Comparison of ENCODE assay signal across 8 cellular contexts in the genomic region with DNA sequence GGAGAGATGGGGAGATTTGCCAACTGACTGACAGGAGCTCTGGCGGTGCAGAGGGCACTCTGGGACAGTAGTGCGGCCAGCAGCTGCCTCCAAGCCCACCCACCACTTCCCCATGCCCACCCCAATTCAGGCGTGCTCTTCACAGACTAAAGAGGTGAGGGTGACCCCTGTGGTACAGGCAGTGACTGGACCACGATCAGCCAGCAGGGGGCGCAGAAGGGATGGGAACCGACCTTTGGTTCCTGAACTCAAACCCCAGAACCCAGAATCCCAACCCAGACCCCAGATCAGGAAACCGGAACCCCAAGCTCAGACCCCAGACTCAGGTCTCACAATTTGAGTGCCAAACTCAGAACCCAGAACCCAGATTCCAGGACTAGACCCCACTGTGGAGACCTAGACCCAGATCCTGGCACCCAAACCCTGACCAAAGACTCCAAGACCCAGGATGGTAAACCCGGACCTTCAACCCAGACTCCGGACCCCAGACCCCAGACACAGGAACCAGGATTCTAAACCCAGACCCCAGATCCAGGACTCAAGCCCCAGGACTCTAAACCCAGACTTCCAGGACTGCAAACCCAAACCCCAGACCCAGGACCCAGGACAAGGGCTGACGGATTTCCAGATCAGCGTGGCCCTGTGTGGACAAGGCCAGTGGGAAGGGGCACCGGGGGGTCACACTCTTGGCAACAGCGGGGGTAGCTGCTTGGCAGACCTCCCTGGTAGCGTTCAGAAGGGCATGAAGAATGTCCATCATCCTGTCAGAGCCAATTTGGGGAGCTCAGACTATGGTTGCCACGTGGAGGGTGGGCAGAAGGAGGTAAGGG. TPM values are rescaled to one million over a fixed set of nuclear protein-coding genes. Genes with fewer than 3 reads are reported as not detected.
DNase-seq lines count a peak whose midpoint lies in the region; ATAC-seq, FAIRE-seq and TF ChIP-seq lines count a peak whose summit lies in the region.

No MANE protein-coding gene starts in this region.

- no peak overlapping the region for H2AFZ ChIP-seq in trophoblast cell (ENCODE audit: insufficient read depth, low read length, poor library complexity)

- no peak overlapping the region for H3K14ac ChIP-seq in trophoblast cell (ENCODE audit: low read length)

- H3K27me3 ChIP-seq in gastroesophageal sphincter (no peaks in the 10 kb centered on the region), trophoblast cell (ENCODE audit: insufficient read depth, low read length) (no peaks in the 10 kb centered on the region), tibial nerve (no peaks in the 10 kb centered on the region)

- TF ChIP-seq CTCF in gastroesophageal sphincter (IDR thresholded peaks at IDR 0.05) (peak in 3 of 4 experiments; percentile 86 to 93 (median 93)), tibial nerve (IDR thresholded peaks at IDR 0.05) (peak; percentile 85 to 92 (median 88))

- no peak for TF ChIP-seq EP300 in gastroesophageal sphincter (IDR thresholded peaks at IDR 0.05)
- no peak for TF ChIP-seq EP300 in tibial nerve (IDR thresholded peaks at IDR 0.05)

- no peak overlapping the region for H2BK5ac ChIP-seq in trophoblast cell (ENCODE audit: low read depth, low read length, poor library complexity)

- no peak overlapping the region for H3K4ac ChIP-seq in trophoblast cell (ENCODE audit: low read depth, low read length)

- H4K8ac ChIP-seq in trophoblast cell (ENCODE audit: low read depth, low read length): no peak overlapping the region

- H4K91ac ChIP-seq in trophoblast cell (ENCODE audit: low read depth, low read length): no peak overlapping the region

- TF ChIP-seq POLR2A in GM12891 (IDR thresholded peaks at IDR 0.05; ENCODE audit: low read depth, low read length) (no peak), gastroesophageal sphincter (IDR thresholded peaks at IDR 0.05) (no peak), tibial nerve (IDR thresholded peaks at IDR 0.05) (no peak)

- H3K36me3 ChIP-seq in gastroesophageal sphincter: no peaks in the 10 kb centered on the region
- no peaks in the 10 kb centered on the region for H3K36me3 ChIP-seq in trophoblast cell (ENCODE audit: control insufficient read depth in 1 of 2, insufficient read depth in 2 of 2, low read length in 2 of 2)
- no peaks in the 10 kb centered on the region for H3K36me3 ChIP-seq in tibial nerve

- no peak overlapping the region for H3K4me2 ChIP-seq in trophoblast cell (ENCODE audit: low read length)

- H3K4me1 ChIP-seq in gastroesophageal sphincter: peaks cover 7 to 24% (median 17%) of the 10 kb centered on the region in 3 donors
- no peaks in the 10 kb centered on the region for H3K4me1 ChIP-seq in trophoblast cell (ENCODE audit: control insufficient read depth in 1 of 2, insufficient read depth in 2 of 2, low read length in 2 of 2)
- peaks cover 13 to 73% (median 41%) of the 10 kb centered on the region in 4 donors for H3K4me1 ChIP-seq in tibial nerve

- H3K9ac ChIP-seq in trophoblast cell (ENCODE audit: low read length): no peak overlapping the region

- peak overlapping the region; percentile 11 for H2AK5ac ChIP-seq in trophoblast cell (ENCODE audit: low read length)

- no peak overlapping the region for H3K23ac ChIP-seq in trophoblast cell (ENCODE audit: low read length)

- peak; percentile 80 for DNase-seq in 8988T
- DNase-seq in GM12891 (ENCODE audit: insufficient read length, low spot score): peak; percentile 78
- peak; percentile 37 for DNase-seq in RPMI7951 (ENCODE audit: low read depth)
- DNase-seq in activated effector memory CD4-positive, alpha-beta T cell treated with anti-CD3 and anti-CD28 coated beads, Interleukin-2, amount 50 U/mL, for 16 hours: peak; percentile 94
- peak; percentile 34 to 77 for DNase-seq in trophoblast cell
- DNase-seq in tibial nerve (ENCODE audit: low spot score in 2 of 2): peak; percentile 75 to 91

- H3K27ac ChIP-seq in gastroesophageal sphincter (peak overlapping the region in 3 of 4 donors; percentile 66 to 73 (median 66)), trophoblast cell (ENCODE audit: low read depth, low read length) (no peak overlapping the region), tibial nerve (peak overlapping the region; percentile 53 to 83 (median 71))

- H3K79me2 ChIP-seq in trophoblast cell (ENCODE audit: control insufficient read depth, insufficient read depth, low read length, poor library complexity): no peaks in the 10 kb centered on the region

- WGBS in gastroesophageal sphincter (ENCODE audit: low coverage in 1 of 2), 2 donors: 7% methylated on average over 6 of the region's 15 CpGs; no CpG with 5 or more reads in 1 of the 2 donors
- no CpG with 5 or more reads among the region's 15 CpGs for WGBS in trophoblast cell (ENCODE audit: extremely low coverage, insufficient coverage, insufficient read length)
- WGBS in tibial nerve, 2 donors: 26 to 33% methylated on average over 11 to 15 of the region's 15 CpGs

- H3K79me1 ChIP-seq in trophoblast cell (ENCODE audit: low read length): no peaks in the 10 kb centered on the region

- no peak overlapping the region for H4K12ac ChIP-seq in trophoblast cell (ENCODE audit: low read depth, low read length)

- no peak overlapping the region for H3K18ac ChIP-seq in trophoblast cell (ENCODE audit: low read length)

- ATAC-seq in gastroesophageal sphincter: peak; percentile 42
- ATAC-seq in HG03354 (IDR thresholded peaks at IDR 0.05; ENCODE audit: poor library complexity, severe bottlenecking, unreplicated experiment): no peak

- H3K4me3 ChIP-seq in gastroesophageal sphincter (no peak overlapping the region), trophoblast cell (ENCODE audit: low read depth, low read length) (no peak overlapping the region), tibial nerve (no peak overlapping the region)

- peak; percentile 93 for FAIRE-seq in GM12891 (lab: Jason Lieb, UNC)

- H2BK120ac ChIP-seq in trophoblast cell (ENCODE audit: insufficient read depth, low read length, poor library complexity): no peak overlapping the region

- no peaks in the 10 kb centered on the region for H3K9me3 ChIP-seq in gastroesophageal sphincter
- peaks cover 1% of the 10 kb centered on the region for H3K9me3 ChIP-seq in trophoblast cell (ENCODE audit: insufficient read depth, low read depth, low read length)
- no peaks in the 10 kb centered on the region for H3K9me3 ChIP-seq in tibial nerve

- H2BK12ac ChIP-seq in trophoblast cell (ENCODE audit: low read length): no peak overlapping the region

TF ChIP-seq in GM12891, 5 proteins besides CTCF, POLR2A, EP300 and RAD21:
- TF ChIP-seq TAF1 (IDR thresholded peaks at IDR 0.05; ENCODE audit: low read depth, low read length): no peak
- TF ChIP-seq POU2F2 (IDR thresholded peaks at IDR 0.05; ENCODE audit: low read depth, low read length): no peak
- TF ChIP-seq SPI1 (IDR thresholded peaks at IDR 0.05; ENCODE audit: low read depth, low read length): no peak
- no peak for TF ChIP-seq PAX5 (IDR thresholded peaks at IDR 0.05; ENCODE audit: insufficient read depth, low read length, severe bottlenecking)
- TF ChIP-seq POLR2AphosphoS5 (IDR thresholded peaks at IDR 0.05; ENCODE audit: low read depth, low read length): no peak

RNA-seq across cellular contexts. Expression of a gene that starts 3.7 kb away (rescaled TPM):
- 0.18 TPM for polyA plus RNA-seq in GM12891 (2012; ENCODE audit: low read depth, missing spikeins)
- not detected in 2 replicates for total RNA-seq in RPMI7951 (2014; rRNA removed; shearing (Covaris generic))
- total RNA-seq in gastroesophageal sphincter: 1 to 10 TPM; 2.6 to 5.3 (median 4.2) TPM
- polyA plus RNA-seq in trophoblast cell (2013): 0.86 and 1.3 TPM in 2 replicates
- 10 to 100 TPM in 1 of 4 donors, 1 to 10 TPM in 3; 5.4 to 17.1 (median 8.6) TPM for total RNA-seq in tibial nerve

RNA-seq across cellular contexts. Expression of a gene that starts 10.6 kb away (rescaled TPM):
- polyA plus RNA-seq in GM12891 (2012; ENCODE audit: low read depth, missing spikeins): 0.06 TPM
- not detected in 2 replicates for total RNA-seq in RPMI7951 (2014; rRNA removed; shearing (Covaris generic))
- total RNA-seq in gastroesophageal sphincter (10 to 100 TPM in 3 of 4 donors, 1 to 10 TPM in 1; 7.8 to 18.5 (median 14.5) TPM), tibial nerve (10 to 100 TPM in 3 of 4 donors, 1 to 10 TPM in 1; 8.1 to 14.3 (median 13.6) TPM)
- 9.5 and 11.3 TPM in 2 replicates for polyA plus RNA-seq in trophoblast cell (2013)

Comparison
In these comparisons a context has a peak if more than half of its experiments do, and no peak if none do; other contexts are left out.
1. DNase-seq: peak in every context shown above with its lines; median percentile 94 in activated effector memory CD4-positive, alpha-beta T cell treated with anti-CD3 and anti-CD28 coated beads, Interleukin-2, amount 50 U/mL, for 16 hours; 83 in tibial nerve; 80 in 8988T; 78 in GM12891; 56 in trophoblast cell; 37 in RPMI7951.